In genomic region chr17:43581581-43581980, GRCh38 we compare ENCODE assay signal across 18 cellular contexts. TPM values are rescaled to one million over a fixed set of nuclear protein-coding genes. Genes with fewer than 3 reads are reported as not detected.
A peak's percentile ranks its signal among the peaks of the same experiment; 100 is the strongest.
DNase-seq lines count a peak whose midpoint lies in the region; ATAC-seq, FAIRE-seq and TF ChIP-seq lines count a peak whose summit lies in the region.
"Had no signal": no experiment of that assay in that cellular context is flagged by ENCODE, and none has a peak within 500 bp of the region (broad histone marks: within the 10 kb centered on the region; RNA-seq: fewer than 3 reads in every experiment).

No MANE protein-coding gene starts in this region.

- peaks cover 2 to 7% (median 3%) of the 10 kb centered on the region in 3 donors for H3K27me3 ChIP-seq in skeletal muscle tissue (ENCODE audit: control insufficient read depth in 3 of 3, insufficient read depth in 3 of 3, low read length in 3 of 3)
- H3K27me3 ChIP-seq: BLaER1 had no signal

- no peak for FAIRE-seq in A549 (lab: Jason Lieb, UNC)
- FAIRE-seq: GM12891, RCC 7860 had no signal

- DNase-seq in A549 (ENCODE audit: low read depth in 1 of 2, low spot score in 1 of 2) (no peak), LoVo (ENCODE audit: low spot score) (peak; percentile 64), left colon (peak; percentile 41 to 56), cortex of kidney (lab: John Stamatoyannopoulos, UW) (no peak)
- DNase-seq in NK-92 treated with Interleukin-12 subunit alpha and Interleukin-12 subunit beta, amount 100 ng/mL, for 24 hours (lab: John Stamatoyannopoulos, UW) = no peak
- DNase-seq in activated CD4-positive, alpha-beta T cell treated with anti-CD3 and anti-CD28 coated beads for 4 hours = no peak
- DNase-seq: CD4-positive, alpha-beta memory T cell; Kasumi-1; NCI-H1105 treated with DMSO at 0.1 percent for 48 hours; NCI-H1694; SHP77 had no signal

- intact Hi-C loops in left colon (cut with DNase I, micrococcal nuclease) = no loop called here

- TF ChIP-seq POLR2A in A549 (IDR thresholded peaks at IDR 0.05; ENCODE audit: low read length) = no peak

- TF ChIP-seq CTCF in A549 (IDR thresholded peaks at IDR 0.05) = no peak

- no peaks in the 10 kb centered on the region for H3K36me3 ChIP-seq in skeletal muscle tissue (ENCODE audit: control insufficient read depth in 3 of 3, insufficient read depth in 3 of 3, low read length in 3 of 3)
- H3K36me3 ChIP-seq: BLaER1 had no signal

- H3K4me3 ChIP-seq in A549 (no peak overlapping the region), skeletal muscle tissue (ENCODE audit: low read length in 3 of 3) (no peak overlapping the region)
- H3K4me3 ChIP-seq: BLaER1, SK-N-MC had no signal

- H3K4me1 ChIP-seq in A549 (peaks cover 42% of the 10 kb centered on the region), skeletal muscle tissue (ENCODE audit: control insufficient read depth in 3 of 3, insufficient read depth in 3 of 3, low read length in 3 of 3) (peaks cover 21 to 30% (median 28%) of the 10 kb centered on the region in 3 donors)

- CTCF ChIA-PET in A549 (lab: Yijun Ruan, JAX) = interaction anchor here (0.8 to 10.9 kb wide), 6 partner anchors 9 to 180 kb away, joined by 3 to 220 read pairs (median 4); partner anchors contain the start of gene SOST

- TF ChIP-seq RAD21 in A549 (conservative IDR thresholded peaks at IDR 0.05 in 1 of 2, IDR thresholded peaks at IDR 0.05 in 1 of 2) = no peak

- peak overlapping the region; percentile 4; the same call in 2 of the 3 replicates for H3K4me2 ChIP-seq in A549
- H3K4me2 ChIP-seq: BLaER1 had no signal

- WGBS in A549 (ENCODE audit: missing lambda C conversion rate) = 49% methylated on average over 5 of the region's 5 CpGs

- TF ChIP-seq EP300 in A549 (IDR thresholded peaks at IDR 0.05) = no peak

- ATAC-seq in A549 (no peak), left colon (peak; percentile 85)

- peak overlapping the region in 1 of 2 experiments; percentile 26; a peak in 2 of 6 replicates for H3K27ac ChIP-seq in A549
- peak overlapping the region; percentile 59 for H3K27ac ChIP-seq in skeletal muscle tissue (ENCODE audit: low read depth, low read length)
- H3K27ac ChIP-seq: BLaER1, HL-60, SK-N-MC had no signal

- POLR2A ChIA-PET in A549 (lab: Yijun Ruan, JAX) = no interaction called here

- no peak overlapping the region for H3K9ac ChIP-seq in skeletal muscle tissue (ENCODE audit: low read depth in 1 of 3, low read length in 3 of 3)
- H3K9ac ChIP-seq: BLaER1 had no signal

- H3K9me3 ChIP-seq in A549 (no peaks in the 10 kb centered on the region), skeletal muscle tissue (ENCODE audit: control insufficient read depth in 3 of 3, low read length in 3 of 3) (no peaks in the 10 kb centered on the region)

TF ChIP-seq in A549, 52 proteins besides CTCF, POLR2A, EP300 and RAD21:
- TF ChIP-seq SREBF2 (IDR thresholded peaks at IDR 0.05) = no peak
- TF ChIP-seq BHLHE40 (IDR thresholded peaks at IDR 0.05; ENCODE audit: low read depth, low read length) = no peak
- TF ChIP-seq RNF2 (IDR thresholded peaks at IDR 0.05; ENCODE audit: borderline replicate concordance, low read depth) = no peak

RNA-seq across cellular contexts. Expression of gene ETV4, which starts 35.4 kb away (rescaled TPM):
- polyA plus RNA-seq in A549 (2011; rRNA removed) (39.1 and 42.5 TPM in 2 replicates), A549 (2017; fragmentation: RNase III; extraction: RNeasy Plus Mini Kit Qiagen cat#74134 plus additional on column Dnase treatment) (14.0 to 21.4 TPM (median 18.5 TPM) in 3 replicates)
- polyA plus RNA-seq in A549 (2012; cell fraction: cytosol; rRNA removed) = 26.5 and 33.2 TPM in 2 replicates
- polyA plus RNA-seq in A549 (2012; cell fraction: nucleus; rRNA removed) = 47.6 and 48.2 TPM in 2 replicates
- 30.1 and 43.0 TPM in 2 replicates for polyA minus RNA-seq in A549 (2011; rRNA and poly(A)+ RNA removed)
- total RNA-seq in left colon (under 1 TPM; 0.89 to 0.95 TPM), skeletal muscle tissue (1.6 TPM)
- total RNA-seq: CD4-positive, alpha-beta memory T cell had no signal
- polyA plus RNA-seq: CD4-positive, alpha-beta memory T cell; IgD-negative memory B cell had no signal

Comparison
In these comparisons a context has a peak if more than half of its experiments do, and no peak if none do; other contexts are left out.
1. DNase-seq: peak in LoVo (single experiment) and left colon (2 of 2); none in A549 (0 of 2), cortex of kidney (single experiment), NK-92 treated with Interleukin-12 subunit alpha and Interleukin-12 subunit beta, amount 100 ng/mL, for 24 hours (single experiment) and activated CD4-positive, alpha-beta T cell treated with anti-CD3 and anti-CD28 coated beads for 4 hours (0 of 2).